Comparison of ENCODE assay signal across 9 cellular contexts in the genomic region with DNA sequence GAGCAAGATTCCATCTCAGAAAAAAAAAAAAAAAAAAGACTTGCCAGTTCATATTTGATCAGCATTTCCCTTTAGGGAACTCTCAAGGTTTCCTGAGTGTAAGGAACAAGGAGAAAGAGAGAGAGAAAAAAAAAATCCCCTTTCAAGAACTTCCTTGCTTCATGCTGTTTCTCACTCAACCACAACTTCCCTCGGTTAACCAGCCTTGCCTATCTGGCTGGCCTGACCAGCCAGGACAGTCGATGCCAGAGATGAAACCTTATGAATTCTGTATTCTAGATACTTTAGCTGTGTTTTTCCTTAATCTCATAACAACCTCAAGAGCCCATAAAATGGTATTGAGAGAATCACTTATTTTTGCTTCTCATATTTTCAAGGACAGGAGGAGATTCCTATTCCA. TPM values are rescaled to one million over a fixed set of nuclear protein-coding genes. Genes with fewer than 3 reads are reported as not detected.
A peak's percentile ranks its signal among the peaks of the same experiment; 100 is the strongest.
DNase-seq lines count a peak whose midpoint lies in the region; ATAC-seq and TF ChIP-seq lines count a peak whose summit lies in the region.
"Had no signal": no experiment of that assay in that cellular context is flagged by ENCODE, and none has a peak within 500 bp of the region (broad histone marks: within the 10 kb centered on the region; RNA-seq: fewer than 3 reads in every experiment).

No MANE protein-coding gene starts in this region.

- POLR2A ChIA-PET in CD8-positive, alpha-beta T cell (lab: Charles Lee): interaction anchor here (1.1 to 2.9 kb wide), 8 partner anchors 8 to 369 kb away, joined by 3 to 51 read pairs (median 4); a partner anchor contains a TSS

- no peak for TF ChIP-seq CTCF in CD8-positive, alpha-beta T cell (IDR thresholded peaks at IDR 0.05)

- H3K36me3 ChIP-seq in CD8-positive, alpha-beta T cell (ENCODE audit: insufficient read depth, low read length): no peaks in the 10 kb centered on the region

- peak overlapping the region; percentile 80 for H3K4me3 Mint-ChIP-seq in CD8-positive, alpha-beta T cell
- peak overlapping the region; percentile 74 for H3K4me3 Mint-ChIP-seq in activated naive CD8-positive, alpha-beta T cell treated with anti-CD3 and anti-CD28 coated beads for 36 hours
- H3K4me3 Mint-ChIP-seq in naive B cell: peak overlapping the region in 7 of 8 donors; percentile 9 to 86 (median 39)

- H3K9me3 ChIP-seq in CD8-positive, alpha-beta T cell (ENCODE audit: low read length): no peaks in the 10 kb centered on the region

- peak overlapping the region; percentile 93 for H3K27ac ChIP-seq in CD8-positive, alpha-beta T cell (ENCODE audit: low read depth, low read length)

- H3K27me3 Mint-ChIP-seq in CD8-positive, alpha-beta T cell (ENCODE audit: low read depth): no peaks in the 10 kb centered on the region
- no peaks in the 10 kb centered on the region for H3K27me3 Mint-ChIP-seq in activated naive CD8-positive, alpha-beta T cell treated with anti-CD3 and anti-CD28 coated beads for 36 hours
- H3K27me3 Mint-ChIP-seq in naive B cell: peaks cover 0 to 2% (median 1%) of the 10 kb centered on the region in 3 donors

- peaks cover 3% of the 10 kb centered on the region for H3K9me3 Mint-ChIP-seq in CD8-positive, alpha-beta T cell
- peaks cover 3% of the 10 kb centered on the region for H3K9me3 Mint-ChIP-seq in activated naive CD8-positive, alpha-beta T cell treated with anti-CD3 and anti-CD28 coated beads for 36 hours
- H3K9me3 Mint-ChIP-seq in naive B cell: peaks cover 2 to 6% (median 3%) of the 10 kb centered on the region in 7 donors

- H3K27me3 ChIP-seq in CD8-positive, alpha-beta T cell (ENCODE audit: insufficient read depth, low read length): no peaks in the 10 kb centered on the region

- H3K4me1 Mint-ChIP-seq in CD8-positive, alpha-beta T cell (ENCODE audit: low read depth): peaks cover 58% of the 10 kb centered on the region
- peaks cover 51% of the 10 kb centered on the region for H3K4me1 Mint-ChIP-seq in activated naive CD8-positive, alpha-beta T cell treated with anti-CD3 and anti-CD28 coated beads for 36 hours
- peaks cover 30 to 48% (median 32%) of the 10 kb centered on the region in 3 donors for H3K4me1 Mint-ChIP-seq in naive B cell

- peak overlapping the region; percentile 99 for H3K27ac Mint-ChIP-seq in CD8-positive, alpha-beta T cell
- H3K27ac Mint-ChIP-seq in activated naive CD8-positive, alpha-beta T cell treated with anti-CD3 and anti-CD28 coated beads for 36 hours: peak overlapping the region; percentile 98
- H3K27ac Mint-ChIP-seq in naive B cell: peak overlapping the region in 5 of 6 donors; percentile 40 to 98 (median 86)

- ATAC-seq in CD8-positive, alpha-beta T cell: no peak
- ATAC-seq in naive B cell (ENCODE audit: low read depth in 2 of 2) (no peak), HG02623 (IDR thresholded peaks at IDR 0.05; ENCODE audit: unreplicated experiment) (no peak), GM19463 (IDR thresholded peaks at IDR 0.05; ENCODE audit: unreplicated experiment) (no peak)
- ATAC-seq: HCT116 had no signal

- CTCF ChIA-PET in CD8-positive, alpha-beta T cell (lab: Charles Lee): interaction anchor here (0.6 to 10.7 kb wide), 11 partner anchors 10 to 247 kb away, joined by 3 to 110 read pairs (median 4); no protein-coding TSS in a partner anchor

- intact Hi-C loops in CD8-positive, alpha-beta T cell (cut with DNase I, micrococcal nuclease): loop anchor here (1.0 to 10.0 kb wide), 6 partner anchors 11 to 1925 kb away; a partner anchor contains a TSS
- intact Hi-C loops in posterior vena cava (cut with DNase I): loop anchor here in 1 of 2 donors (10.0 kb wide), 1 partner anchor 68 kb away; no protein-coding TSS in a partner anchor

- peaks cover 14% of the 10 kb centered on the region for H3K36me3 Mint-ChIP-seq in CD8-positive, alpha-beta T cell
- peaks cover 10% of the 10 kb centered on the region for H3K36me3 Mint-ChIP-seq in activated naive CD8-positive, alpha-beta T cell treated with anti-CD3 and anti-CD28 coated beads for 36 hours
- H3K36me3 Mint-ChIP-seq in naive B cell: peaks cover 4 to 8% of the 10 kb centered on the region in 2 donors

- peak overlapping the region; percentile 22 for H3K4me3 ChIP-seq in CD8-positive, alpha-beta T cell (ENCODE audit: low read depth, low read length)

- in situ Hi-C loops in KBM-7 (cut with MboI; ENCODE audit: low pct_unique_long_range_greater_than_20kb, low sequenced_read_pairs): loop anchor here (25.0 kb wide), 1 partner anchor 225 kb away; a partner anchor contains a TSS

- peak in 1 of 7 experiments; percentile 35 for DNase-seq in CD8-positive, alpha-beta T cell
- peak; percentile 57 for DNase-seq in KBM-7
- no peak for DNase-seq in activated naive CD8-positive, alpha-beta T cell treated with anti-CD3 and anti-CD28 coated beads for 36 hours
- DNase-seq in naive B cell: no peak
- no peak for DNase-seq in posterior vena cava (ENCODE audit: low spot score)
- DNase-seq in DMS 273 treated with DMSO at 0.1 percent for 48 hours (lab: John Stamatoyannopoulos, UW): no peak

- peaks cover 51% of the 10 kb centered on the region for H3K4me1 ChIP-seq in CD8-positive, alpha-beta T cell (ENCODE audit: insufficient read depth, low read length)

RNA-seq across cellular contexts. Expression of a gene that starts 2.6 kb away (rescaled TPM):
- 100 to 1,000 TPM; 153 to 156 TPM for total RNA-seq in CD8-positive, alpha-beta T cell
- total RNA-seq in activated naive CD8-positive, alpha-beta T cell treated with anti-CD3 and anti-CD28 coated beads for 36 hours: 10 to 100 TPM; 39.0 to 40.4 TPM
- 10 to 100 TPM in 5 of 6 donors, 1 to 10 TPM in 1; 7.6 to 40.2 (median 21.7) TPM for polyA plus RNA-seq in naive B cell (ENCODE audit: low read depth in 6 of 6)
- 10 to 100 TPM; 22.4 to 22.7 TPM for total RNA-seq in posterior vena cava
